Comparison of ENCODE assay signal across 12 cellular contexts in the genomic region with DNA sequence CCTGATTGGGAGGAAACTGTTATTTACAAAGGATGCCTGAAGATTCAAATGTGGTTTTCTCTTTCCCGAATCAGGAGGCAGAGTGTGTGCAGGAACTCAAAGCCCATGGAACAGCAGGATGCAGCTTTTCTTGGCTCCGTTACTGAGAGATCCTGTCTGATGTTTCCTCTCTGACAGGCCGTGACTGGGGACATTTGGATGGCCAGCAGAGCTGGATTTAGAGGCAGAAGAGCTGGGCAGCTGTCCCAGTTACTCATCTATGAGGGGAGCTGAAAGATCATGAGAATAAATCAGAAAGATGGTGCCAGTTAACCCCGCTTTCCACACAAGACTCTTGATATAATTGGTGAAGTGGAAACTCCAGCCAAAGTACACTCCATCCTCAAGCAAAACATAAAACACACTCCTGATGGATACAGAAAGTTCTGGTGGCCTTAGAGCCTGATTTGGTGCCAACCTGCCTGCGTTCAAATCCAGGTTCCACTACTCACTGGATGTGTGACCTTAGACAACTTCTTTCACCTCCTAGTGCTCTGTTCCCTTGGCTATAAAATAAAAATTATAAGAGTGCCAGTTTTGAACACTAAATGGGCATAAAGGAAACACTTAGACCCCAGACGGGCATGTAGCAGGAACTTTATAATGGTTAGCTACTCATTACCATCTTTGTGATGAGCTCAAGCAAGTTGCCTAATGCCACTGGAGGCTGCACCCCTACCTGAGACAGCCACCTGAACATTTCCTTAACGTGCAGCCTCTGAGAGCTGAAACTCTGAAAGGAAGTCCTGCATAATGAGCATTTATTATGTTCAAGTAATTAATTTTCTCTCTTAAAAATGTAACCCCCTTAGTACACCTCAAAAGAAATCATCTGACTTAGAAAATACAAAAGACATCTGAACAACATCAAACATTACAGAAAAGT.
DNase-seq lines count a peak whose midpoint lies in the region; ATAC-seq lines count a peak whose summit lies in the region.
"Had no signal": no experiment of that assay in that cellular context is flagged by ENCODE, and none has a peak within 500 bp of the region (broad histone marks: within the 10 kb centered on the region; RNA-seq: fewer than 3 reads in every experiment).

No MANE protein-coding gene starts in this region.

- no peak overlapping the region; a peak in 1 of 20 replicates for H3K4me3 ChIP-seq in BLaER1 treated with 17β-estradiol and CSF1 and Interleukin-3, amounts not matched to agents 10 nM and 100 nM
- no peak overlapping the region for H3K4me3 ChIP-seq in MG63
- H3K4me3 ChIP-seq: sigmoid colon, vagina had no signal

- peak overlapping the region in 2 of 11 experiments; percentile 16 to 17; a peak in 3 of 22 replicates for H3K9ac ChIP-seq in BLaER1 treated with 17β-estradiol and CSF1 and Interleukin-3, amounts not matched to agents 10 nM and 100 nM

- H4K20me1 ChIP-seq in BLaER1 treated with 17β-estradiol and CSF1 and Interleukin-3, amounts not matched to agents 10 nM and 100 nM = no peaks in the 10 kb centered on the region

- peak overlapping the region; percentile 33 to 86 (median 55) for H3K4me2 ChIP-seq in BLaER1 treated with 17β-estradiol and CSF1 and Interleukin-3, amounts not matched to agents 10 nM and 100 nM

- H3K9me3 ChIP-seq in BLaER1 treated with 17β-estradiol and CSF1 and Interleukin-3, amounts not matched to agents 10 nM and 100 nM (replicated peaks in 1 of 11) = no peaks in the 10 kb centered on the region; a peak in 1 of 22 replicates
- no peaks in the 10 kb centered on the region for H3K9me3 ChIP-seq in MG63
- H3K9me3 ChIP-seq: sigmoid colon, vagina had no signal

- H3K27ac ChIP-seq in BLaER1 treated with 17β-estradiol and CSF1 and Interleukin-3, amounts not matched to agents 10 nM and 100 nM = peak overlapping the region in 6 of 11 experiments; percentile 19 to 49 (median 31); a peak in 8 of 22 replicates
- H3K27ac ChIP-seq: vagina had no signal

- ATAC-seq in HG03045 (IDR thresholded peaks at IDR 0.05; ENCODE audit: unreplicated experiment) = no peak

- peaks cover 66 to 88% (median 77%) of the 10 kb centered on the region in 10 experiments for H3K4me1 ChIP-seq in BLaER1 treated with 17β-estradiol and CSF1 and Interleukin-3, amounts not matched to agents 10 nM and 100 nM

- peak; percentile 87 for DNase-seq in MG63
- peak; percentile 92 for DNase-seq in dermis blood vessel endothelial cell
- peak; percentile 15 for DNase-seq in midbrain (lab: John Stamatoyannopoulos, UW)
- DNase-seq in GOT3 (lab: John Stamatoyannopoulos, UW) = no peak
- no peak for DNase-seq in hepatic stellate cell (ENCODE audit: low spot score)
- no peak for DNase-seq in activated gamma-delta T cell treated with Interleukin-2 at 50 U/mL for 16 hours
- DNase-seq: activated CD4-positive, alpha-beta memory T cell treated with anti-CD3 and anti-CD28 coated beads, Interleukin-2, amount 10 ng/mL, durations not matched to agents 7 days and 5 days; NCI-H146; sigmoid colon had no signal

- H3K36me3 ChIP-seq in BLaER1 treated with 17β-estradiol and CSF1 and Interleukin-3, amounts not matched to agents 10 nM and 100 nM = no peaks in the 10 kb centered on the region
- no peaks in the 10 kb centered on the region for H3K36me3 ChIP-seq in MG63
- H3K36me3 ChIP-seq: sigmoid colon, vagina had no signal

- no peaks in the 10 kb centered on the region for H3K27me3 ChIP-seq in BLaER1 treated with 17β-estradiol and CSF1 and Interleukin-3, amounts not matched to agents 10 nM and 100 nM
- H3K27me3 ChIP-seq in MG63 = no peaks in the 10 kb centered on the region
- H3K27me3 ChIP-seq: sigmoid colon, vagina had no signal

Comparison
In these comparisons a context has a peak if more than half of its experiments do, and no peak if none do; other contexts are left out.
1. DNase-seq: peak in MG63 (single experiment), dermis blood vessel endothelial cell (single experiment) and midbrain (single experiment); none in GOT3 (single experiment), hepatic stellate cell (single experiment) and activated gamma-delta T cell treated with Interleukin-2 at 50 U/mL for 16 hours (single experiment).